ENCODE assay signal across 8 cellular contexts in the genomic region with DNA sequence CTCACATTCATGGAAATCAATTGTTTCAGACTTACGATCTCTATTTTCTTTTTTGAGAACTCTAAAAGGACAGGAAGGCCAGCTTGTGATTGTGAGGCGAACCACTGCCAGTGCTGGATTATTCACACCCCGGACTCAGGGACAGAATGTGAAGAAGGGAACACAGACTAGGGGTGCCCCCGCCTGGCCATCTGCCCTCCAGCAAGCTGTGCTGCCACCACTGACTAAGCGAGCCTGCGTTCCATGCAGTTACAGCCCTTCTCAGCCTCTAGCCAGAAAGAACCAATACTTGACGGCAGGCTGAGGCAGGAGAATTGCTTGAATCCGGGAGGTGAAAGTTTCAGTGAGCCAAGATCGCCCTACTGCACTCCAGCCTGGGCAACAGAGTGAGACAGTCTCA. TPM values are rescaled to one million over a fixed set of nuclear protein-coding genes. Genes with fewer than 3 reads are reported as not detected.
A peak's percentile ranks its signal among the peaks of the same experiment; 100 is the strongest.
DNase-seq lines count a peak whose midpoint lies in the region; ATAC-seq lines count a peak whose summit lies in the region.

No MANE protein-coding gene starts in this region.

- H3K36me3 Mint-ChIP-seq in activated naive CD4-positive, alpha-beta T cell treated with anti-CD3 and anti-CD28 coated beads, Interleukin-2, amount 10 ng/mL, durations not matched to agents 7 days and 5 days: peaks cover 1% of the 10 kb centered on the region

- H3K9me3 Mint-ChIP-seq in activated naive CD4-positive, alpha-beta T cell treated with anti-CD3 and anti-CD28 coated beads, Interleukin-2, amount 10 ng/mL, durations not matched to agents 7 days and 5 days: no peaks in the 10 kb centered on the region

- no peak for ATAC-seq in HG02588 (IDR thresholded peaks at IDR 0.05; ENCODE audit: unreplicated experiment)

- CTCF ChIA-PET in activated naive CD4-positive, alpha-beta T cell treated with anti-CD3 and anti-CD28 coated beads, Interleukin-2, amount 10 ng/mL, durations not matched to agents 7 days and 5 days (lab: Charles Lee): interaction anchor here (1.1 kb wide), 1 partner anchor 10 kb away, joined by 6 read pairs; no protein-coding TSS in a partner anchor

- H3K4me3 Mint-ChIP-seq in activated naive CD4-positive, alpha-beta T cell treated with anti-CD3 and anti-CD28 coated beads, Interleukin-2, amount 10 ng/mL, durations not matched to agents 7 days and 5 days: peak overlapping the region; percentile 23

- H3K4me1 Mint-ChIP-seq in activated naive CD4-positive, alpha-beta T cell treated with anti-CD3 and anti-CD28 coated beads, Interleukin-2, amount 10 ng/mL, durations not matched to agents 7 days and 5 days: peaks cover 32% of the 10 kb centered on the region

- no peak overlapping the region for H3K27ac Mint-ChIP-seq in activated naive CD4-positive, alpha-beta T cell treated with anti-CD3 and anti-CD28 coated beads, Interleukin-2, amount 10 ng/mL, durations not matched to agents 7 days and 5 days

- peak; percentile 29 for DNase-seq in activated naive CD4-positive, alpha-beta T cell treated with anti-CD3 and anti-CD28 coated beads, Interleukin-2, amount 10 ng/mL, durations not matched to agents 7 days and 5 days
- DNase-seq in activated naive CD4-positive, alpha-beta T cell (lab: John Stamatoyannopoulos, UW): no peak
- DNase-seq in NCI-H82 treated with DMSO at 0.1 percent for 48 hours (lab: John Stamatoyannopoulos, UW; ENCODE audit: unreplicated experiment) (peak; percentile 10), dermis blood vessel endothelial cell (peak; percentile 83), pulmonary artery endothelial cell (ENCODE audit: low read depth, low spot score) (peak; percentile 54), kidney glomerular epithelial cell (lab: John Stamatoyannopoulos, UW) (no peak), NOMO-1 treated with dmso at 0.1 percent for 144 hours (lab: John Stamatoyannopoulos, UW; ENCODE audit: unreplicated experiment) (no peak)

- H3K27me3 Mint-ChIP-seq in activated naive CD4-positive, alpha-beta T cell treated with anti-CD3 and anti-CD28 coated beads, Interleukin-2, amount 10 ng/mL, durations not matched to agents 7 days and 5 days: peaks cover 5% of the 10 kb centered on the region

RNA-seq across cellular contexts. Expression of a gene that starts 2.8 kb away (rescaled TPM):
- 76.5 and 89.2 TPM in 2 replicates for total RNA-seq in dermis blood vessel endothelial cell
- 76.2 and 78.9 TPM in 2 replicates for total RNA-seq in pulmonary artery endothelial cell

RNA-seq across cellular contexts. Expression of a gene that starts 3.2 kb away (rescaled TPM):
- total RNA-seq in dermis blood vessel endothelial cell: 79.7 and 82.4 TPM in 2 replicates
- total RNA-seq in pulmonary artery endothelial cell: 91.9 and 93.0 TPM in 2 replicates

RNA-seq across cellular contexts. Expression of a gene that starts 30.3 kb away (rescaled TPM):
- not detected in 2 replicates for total RNA-seq in dermis blood vessel endothelial cell
- total RNA-seq in pulmonary artery endothelial cell: not detected in 2 replicates

RNA-seq across cellular contexts. Expression of a gene that starts 41.1 kb away (rescaled TPM):
- 91.8 and 110 TPM in 2 replicates for total RNA-seq in dermis blood vessel endothelial cell
- total RNA-seq in pulmonary artery endothelial cell: 74.5 and 77.8 TPM in 2 replicates

RNA-seq across cellular contexts. Expression of a gene that starts 41.5 kb away (rescaled TPM):
- total RNA-seq in dermis blood vessel endothelial cell (57.6 and 82.2 TPM in 2 replicates), pulmonary artery endothelial cell (39.4 and 44.8 TPM in 2 replicates)

Comparison
In these comparisons a context has a peak if more than half of its experiments do, and no peak if none do; other contexts are left out.
1. DNase-seq: peak in activated naive CD4-positive, alpha-beta T cell treated with anti-CD3 and anti-CD28 coated beads, Interleukin-2, amount 10 ng/mL, durations not matched to agents 7 days and 5 days (single experiment), NCI-H82 treated with DMSO at 0.1 percent for 48 hours (single experiment), dermis blood vessel endothelial cell (single experiment) and pulmonary artery endothelial cell (single experiment); none in activated naive CD4-positive, alpha-beta T cell (0 of 4), kidney glomerular epithelial cell (single experiment) and NOMO-1 treated with dmso at 0.1 percent for 144 hours (single experiment).